Comparison of ENCODE assay signal across 21 cellular contexts in the genomic region with DNA sequence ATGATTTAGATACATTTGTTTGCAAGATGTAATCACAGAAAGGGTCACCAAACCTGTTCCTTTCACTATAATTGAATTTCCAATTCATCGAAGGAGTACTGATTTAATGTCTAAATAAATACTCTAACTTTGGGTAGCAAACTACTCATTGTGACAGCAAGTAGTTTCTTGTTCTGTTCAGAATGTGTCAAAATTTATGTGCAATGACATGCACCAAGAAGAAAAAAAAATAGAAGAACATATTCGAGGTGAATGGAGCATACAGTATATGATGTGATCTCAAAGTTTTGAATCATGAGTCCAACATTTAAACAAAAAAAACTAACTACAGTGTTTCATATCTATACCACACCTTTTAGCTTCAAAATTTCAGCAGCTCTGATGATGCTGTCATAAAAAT.
"Had no signal": no experiment of that assay in that cellular context is flagged by ENCODE, and none has a peak within 500 bp of the region (broad histone marks: within the 10 kb centered on the region; RNA-seq: fewer than 3 reads in every experiment).

No MANE protein-coding gene starts in this region.

- H3K4me1 ChIP-seq: esophagus muscularis mucosa, gastrocnemius medialis, heart right ventricle, left lung, lower lobe of right lung had no signal

- FAIRE-seq: endothelial cell of umbilical vein, islet of Langerhans, keratinocyte had no signal

- H3K36me3 ChIP-seq: esophagus muscularis mucosa, gastrocnemius medialis, heart right ventricle, left lung, lower lobe of right lung had no signal

- H3K27ac ChIP-seq: coronary artery, dorsolateral prefrontal cortex, esophagus muscularis mucosa, gastrocnemius medialis, heart right ventricle, left lung, lower lobe of right lung had no signal

- H3K4me3 ChIP-seq: coronary artery, dorsolateral prefrontal cortex, esophagus muscularis mucosa, gastrocnemius medialis, heart right ventricle, left lung, lower lobe of right lung had no signal

- ATAC-seq: gastrocnemius medialis; heart right ventricle; left cardiac atrium; left lung; left ventricle myocardium superior; lower lobe of right lung; naive thymus-derived CD4-positive, alpha-beta T cell had no signal

- H3K27me3 ChIP-seq: dorsolateral prefrontal cortex, esophagus muscularis mucosa, gastrocnemius medialis, heart right ventricle, left lung had no signal

- H3K9me3 ChIP-seq: esophagus muscularis mucosa, gastrocnemius medialis, left lung, lower lobe of right lung had no signal

- DNase-seq: dermis blood vessel endothelial cell; dorsolateral prefrontal cortex; effector CD4-positive, alpha-beta T cell; effector memory CD4-positive, alpha-beta T cell; foreskin melanocyte; gastrocnemius medialis; glutamatergic neuron; head of caudate nucleus; heart right ventricle; hippocampal formation; left cardiac atrium; left lung; left ventricle myocardium superior; lower lobe of right lung; mesenchymal stem cell; naive thymus-derived CD4-positive, alpha-beta T cell had no signal
